ENCODE assay signal across 8 cellular contexts in the genomic region with DNA sequence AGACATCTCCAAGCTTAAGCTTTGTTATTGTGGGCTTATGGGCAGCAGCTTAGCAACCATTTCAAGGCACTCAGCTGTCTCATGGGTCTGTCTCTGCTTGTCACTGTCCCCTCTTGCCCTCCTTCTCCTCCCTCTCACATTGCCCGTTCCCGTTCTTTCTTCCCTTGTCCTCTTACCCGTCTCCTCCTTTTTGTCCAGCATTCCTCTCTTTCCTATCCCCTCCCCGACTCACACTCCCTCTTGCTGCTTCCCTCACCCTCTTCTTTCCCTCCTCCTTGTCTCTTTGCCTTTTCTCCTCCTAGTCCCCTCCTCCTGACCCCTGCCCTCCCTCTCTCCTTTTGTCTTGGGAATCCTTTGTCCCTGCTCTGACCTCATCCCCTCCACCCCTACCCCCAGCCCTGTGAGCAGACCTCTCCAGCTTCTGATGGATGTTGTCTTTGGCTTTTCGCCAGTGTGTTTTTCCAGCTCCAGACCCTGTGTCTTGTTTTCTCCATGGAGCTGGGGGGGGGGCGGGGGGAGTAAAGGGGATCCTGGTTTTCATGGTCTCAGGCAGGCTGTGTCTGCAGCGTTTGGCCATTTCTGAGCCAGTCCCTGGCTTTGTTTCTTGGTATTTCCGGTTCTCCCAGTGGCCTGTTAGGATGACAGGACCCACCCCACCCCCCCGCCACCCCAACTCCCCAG. TPM values are rescaled to one million over a fixed set of nuclear protein-coding genes. Genes with fewer than 3 reads are reported as not detected.
A peak's percentile ranks its signal among the peaks of the same experiment; 100 is the strongest.
DNase-seq lines count a peak whose midpoint lies in the region; ATAC-seq and TF ChIP-seq lines count a peak whose summit lies in the region.

No MANE protein-coding gene starts in this region.

- CTCF ChIA-PET in activated naive CD4-positive, alpha-beta T cell treated with anti-CD3 and anti-CD28 coated beads, Interleukin-2, amount 10 ng/mL, durations not matched to agents 7 days and 5 days (lab: Charles Lee), result interaction anchor here (0.9 kb wide), 1 partner anchor 56 kb away, joined by 3 read pairs; no protein-coding TSS in a partner anchor

- DNase-seq in DMS 273 treated with DMSO at 0.1 percent for 48 hours (lab: John Stamatoyannopoulos, UW) (peak; percentile 28), NCI-H510A (lab: John Stamatoyannopoulos, UW) (peak; percentile 51), esophagus squamous epithelium (lab: John Stamatoyannopoulos, UW) (no peak), neural crest cell (ENCODE audit: low read depth, low spot score) (peak; percentile 68), inferior parietal cortex (ENCODE audit: extremely low spot score) (no peak)
- no peak for DNase-seq in stimulated activated naive CD4-positive, alpha-beta T cell (lab: John Stamatoyannopoulos, UW)
- no peak for DNase-seq in activated naive CD4-positive, alpha-beta T cell treated with anti-CD3 and anti-CD28 coated beads, Interleukin-2, amount 10 ng/mL, durations not matched to agents 7 days and 5 days

- peak overlapping the region; percentile 70 for H3K4me3 Mint-ChIP-seq in neural crest cell
- H3K4me3 Mint-ChIP-seq in activated naive CD4-positive, alpha-beta T cell treated with anti-CD3 and anti-CD28 coated beads, Interleukin-2, amount 10 ng/mL, durations not matched to agents 7 days and 5 days, result no peak overlapping the region

- TF ChIP-seq CTCF in esophagus squamous epithelium (IDR thresholded peaks at IDR 0.05) (no peak), neural crest cell (conservative IDR thresholded peaks at IDR 0.05) (no peak)

- no peaks in the 10 kb centered on the region for H3K36me3 Mint-ChIP-seq in neural crest cell (ENCODE audit: low read depth)
- H3K36me3 Mint-ChIP-seq in activated naive CD4-positive, alpha-beta T cell treated with anti-CD3 and anti-CD28 coated beads, Interleukin-2, amount 10 ng/mL, durations not matched to agents 7 days and 5 days, result peaks cover 3% of the 10 kb centered on the region

- peak overlapping the region; percentile 99 for H3K27ac Mint-ChIP-seq in neural crest cell (ENCODE audit: unreplicated experiment)
- no peak overlapping the region for H3K27ac Mint-ChIP-seq in activated naive CD4-positive, alpha-beta T cell treated with anti-CD3 and anti-CD28 coated beads, Interleukin-2, amount 10 ng/mL, durations not matched to agents 7 days and 5 days

- no peak overlapping the region for H3K4me3 ChIP-seq in esophagus squamous epithelium

- H3K4me1 Mint-ChIP-seq in neural crest cell, result peaks cover 52% of the 10 kb centered on the region
- H3K4me1 Mint-ChIP-seq in activated naive CD4-positive, alpha-beta T cell treated with anti-CD3 and anti-CD28 coated beads, Interleukin-2, amount 10 ng/mL, durations not matched to agents 7 days and 5 days, result peaks cover 8% of the 10 kb centered on the region

- intact Hi-C loops in esophagus squamous epithelium (cut with DNase I), result no loop called here

- 41 to 66% methylated on average over 6 to 7 of the region's 9 CpGs for WGBS in esophagus squamous epithelium, 2 donors

- no peaks in the 10 kb centered on the region for H3K9me3 Mint-ChIP-seq in neural crest cell
- H3K9me3 Mint-ChIP-seq in activated naive CD4-positive, alpha-beta T cell treated with anti-CD3 and anti-CD28 coated beads, Interleukin-2, amount 10 ng/mL, durations not matched to agents 7 days and 5 days, result no peaks in the 10 kb centered on the region

- H3K4me1 ChIP-seq in esophagus squamous epithelium, result peaks cover 9 to 49% (median 27%) of the 10 kb centered on the region in 3 donors

- TF ChIP-seq POLR2A in esophagus squamous epithelium (IDR thresholded peaks at IDR 0.05), result no peak

- no peaks in the 10 kb centered on the region for H3K9me3 ChIP-seq in esophagus squamous epithelium

- peak overlapping the region in 3 of 4 donors; percentile 60 to 75 (median 66) for H3K27ac ChIP-seq in esophagus squamous epithelium

- no peak for ATAC-seq in GM21786 (IDR thresholded peaks at IDR 0.05; ENCODE audit: unreplicated experiment)

- H3K27me3 ChIP-seq in esophagus squamous epithelium, result no peaks in the 10 kb centered on the region

- H3K36me3 ChIP-seq in esophagus squamous epithelium, result no peaks in the 10 kb centered on the region

- H3K27me3 Mint-ChIP-seq in neural crest cell (ENCODE audit: low read depth), result no peaks in the 10 kb centered on the region
- H3K27me3 Mint-ChIP-seq in activated naive CD4-positive, alpha-beta T cell treated with anti-CD3 and anti-CD28 coated beads, Interleukin-2, amount 10 ng/mL, durations not matched to agents 7 days and 5 days, result no peaks in the 10 kb centered on the region

RNA-seq across cellular contexts. Expression of gene TRAK1, which starts 47.9 kb away (rescaled TPM):
- total RNA-seq in esophagus squamous epithelium (10 to 100 TPM; 31.8 to 40.6 (median 37.7) TPM), neural crest cell (41.0 and 42.6 TPM in 2 replicates)

Comparison
In these comparisons a context has a peak if more than half of its experiments do, and no peak if none do; other contexts are left out.
1. DNase-seq: peak in DMS 273 treated with DMSO at 0.1 percent for 48 hours (single experiment), NCI-H510A (single experiment) and neural crest cell (single experiment); none in esophagus squamous epithelium (single experiment), inferior parietal cortex (single experiment), stimulated activated naive CD4-positive, alpha-beta T cell (0 of 6) and activated naive CD4-positive, alpha-beta T cell treated with anti-CD3 and anti-CD28 coated beads, Interleukin-2, amount 10 ng/mL, durations not matched to agents 7 days and 5 days (single experiment).